In the genomic region with DNA sequence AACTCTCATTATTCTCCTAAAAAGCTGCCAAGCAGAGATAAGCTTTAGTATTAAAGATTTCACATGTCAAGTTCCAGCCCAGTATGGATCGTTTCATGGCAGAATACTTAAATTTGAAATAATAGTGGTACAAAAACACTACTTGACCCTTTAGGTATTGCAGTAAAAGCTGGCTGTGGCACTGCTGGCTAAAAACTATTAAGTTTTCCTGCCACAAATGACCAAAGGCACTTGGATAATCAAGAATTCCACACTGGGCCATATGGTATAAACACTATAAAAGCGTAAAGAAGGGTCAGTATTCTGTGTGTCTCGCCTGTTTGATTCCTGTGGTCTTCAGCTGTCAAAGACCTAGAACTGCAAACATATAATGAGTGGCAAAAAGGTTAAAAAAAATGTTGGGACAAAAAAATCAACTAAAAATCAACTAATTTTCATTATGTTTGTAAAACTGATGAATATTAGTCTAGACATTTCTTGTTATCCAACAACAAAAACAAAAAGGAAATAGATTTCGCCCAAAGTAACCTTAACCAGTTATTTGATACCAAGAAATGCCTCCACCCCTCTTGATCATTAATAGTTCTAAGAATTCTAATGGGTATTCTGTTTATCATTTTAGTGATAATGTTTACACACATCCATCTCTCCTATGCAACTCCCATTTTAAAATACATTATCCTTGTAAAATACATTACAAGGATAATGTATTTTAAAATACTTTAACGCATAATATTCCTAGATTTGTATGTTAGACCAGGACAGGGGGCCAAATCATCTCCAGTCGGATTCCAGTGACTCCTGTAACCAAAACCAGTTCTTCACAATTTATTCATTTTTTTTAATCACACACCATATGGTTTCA, we compare ENCODE assay signal across 1 cellular context.
TF ChIP-seq lines count a peak whose summit lies in the region.

No MANE protein-coding gene starts in this region.

TF ChIP-seq in GM23338, 12 proteins besides CTCF, POLR2A, EP300 and RAD21 (continued from another document):
- TF ChIP-seq, protein P1, sequence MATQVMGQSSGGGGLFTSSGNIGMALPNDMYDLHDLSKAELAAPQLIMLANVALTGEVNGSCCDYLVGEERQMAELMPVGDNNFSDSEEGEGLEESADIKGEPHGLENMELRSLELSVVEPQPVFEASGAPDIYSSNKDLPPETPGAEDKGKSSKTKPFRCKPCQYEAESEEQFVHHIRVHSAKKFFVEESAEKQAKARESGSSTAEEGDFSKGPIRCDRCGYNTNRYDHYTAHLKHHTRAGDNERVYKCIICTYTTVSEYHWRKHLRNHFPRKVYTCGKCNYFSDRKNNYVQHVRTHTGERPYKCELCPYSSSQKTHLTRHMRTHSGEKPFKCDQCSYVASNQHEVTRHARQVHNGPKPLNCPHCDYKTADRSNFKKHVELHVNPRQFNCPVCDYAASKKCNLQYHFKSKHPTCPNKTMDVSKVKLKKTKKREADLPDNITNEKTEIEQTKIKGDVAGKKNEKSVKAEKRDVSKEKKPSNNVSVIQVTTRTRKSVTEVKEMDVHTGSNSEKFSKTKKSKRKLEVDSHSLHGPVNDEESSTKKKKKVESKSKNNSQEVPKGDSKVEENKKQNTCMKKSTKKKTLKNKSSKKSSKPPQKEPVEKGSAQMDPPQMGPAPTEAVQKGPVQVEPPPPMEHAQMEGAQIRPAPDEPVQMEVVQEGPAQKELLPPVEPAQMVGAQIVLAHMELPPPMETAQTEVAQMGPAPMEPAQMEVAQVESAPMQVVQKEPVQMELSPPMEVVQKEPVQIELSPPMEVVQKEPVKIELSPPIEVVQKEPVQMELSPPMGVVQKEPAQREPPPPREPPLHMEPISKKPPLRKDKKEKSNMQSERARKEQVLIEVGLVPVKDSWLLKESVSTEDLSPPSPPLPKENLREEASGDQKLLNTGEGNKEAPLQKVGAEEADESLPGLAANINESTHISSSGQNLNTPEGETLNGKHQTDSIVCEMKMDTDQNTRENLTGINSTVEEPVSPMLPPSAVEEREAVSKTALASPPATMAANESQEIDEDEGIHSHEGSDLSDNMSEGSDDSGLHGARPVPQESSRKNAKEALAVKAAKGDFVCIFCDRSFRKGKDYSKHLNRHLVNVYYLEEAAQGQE (IDR thresholded peaks at IDR 0.05; ENCODE audit: unreplicated experiment): no peak
- TF ChIP-seq POLR2AphosphoS5 (IDR thresholded peaks at IDR 0.05; ENCODE audit: low read depth) (no peak), EZH2 (IDR thresholded peaks at IDR 0.05; ENCODE audit: low read depth, unreplicated experiment) (no peak), ZNF331 (CRISPR knock-in tag; IDR thresholded peaks at IDR 0.05; ENCODE audit: low read depth) (no peak), ZNF114 (CRISPR knock-in tag; IDR thresholded peaks at IDR 0.05) (no peak)
